1 cellular context compared by ENCODE assay signal in the genomic region with DNA sequence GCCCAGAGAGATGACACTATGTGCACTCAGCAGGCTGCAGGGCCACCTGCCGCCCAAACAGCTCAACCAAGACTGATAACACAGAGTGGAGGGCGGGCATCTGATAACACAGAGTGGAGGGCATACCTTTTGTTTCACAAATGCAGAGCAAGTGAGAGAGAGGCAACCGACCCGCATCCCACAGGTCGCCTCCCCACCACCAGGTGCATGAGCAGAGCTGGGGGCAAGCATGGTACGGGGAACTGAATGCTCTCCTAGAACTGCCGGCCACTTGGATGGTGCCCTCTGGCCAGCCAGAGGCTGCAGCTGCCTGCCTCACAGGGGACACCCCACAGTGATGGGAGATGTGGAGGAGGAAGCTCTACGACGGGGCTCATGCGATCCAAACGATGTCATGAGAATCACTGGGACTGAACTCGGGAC.
TF ChIP-seq lines count a peak whose summit lies in the region.

No MANE protein-coding gene starts in this region.

TF ChIP-seq in K562, 482 proteins besides CTCF, POLR2A, EP300 and RAD21 (continued from another document):
- peak; percentile 32; the same call in 1 of the 2 replicates for TF ChIP-seq POLR2G (IDR thresholded peaks at IDR 0.05; ENCODE audit: low read depth, low read length)
- no peak for TF ChIP-seq NR3C1 (CRISPR knock-in tag; IDR thresholded peaks at IDR 0.05)
- peak; percentile 39 for TF ChIP-seq RBM22 (IDR thresholded peaks at IDR 0.05; ENCODE audit: low read depth, low read length, poor library complexity, severe bottlenecking)
- no peak for TF ChIP-seq ZNF764 (CRISPR knock-in tag; IDR thresholded peaks at IDR 0.05; ENCODE audit: low read depth)
